Comparison of ENCODE assay signal across 12 cellular contexts in genomic region chr2:120391382-120391781, GRCh38. TPM values are rescaled to one million over a fixed set of nuclear protein-coding genes. Genes with fewer than 3 reads are reported as not detected.
"Had no signal": no experiment of that assay in that cellular context is flagged by ENCODE, and none has a peak within 500 bp of the region (broad histone marks: within the 10 kb centered on the region; RNA-seq: fewer than 3 reads in every experiment).

No MANE protein-coding gene starts in this region.

RNA-seq across cellular contexts. Expression of gene INHBB, which starts 45.4 kb away (rescaled TPM):
- total RNA-seq: activated B cell treated with CpG ODN at 0.5 μM for 24 hours; activated CD4-positive, alpha-beta memory T cell treated with anti-CD3 and anti-CD28 coated beads for 36 hours; activated CD4-positive, alpha-beta T cell treated with anti-CD3 and anti-CD28 coated beads, Interleukin-2, amount 10 ng/mL, durations not matched to agents 24 days and 14 days; activated CD8-positive, alpha-beta memory T cell treated with anti-CD3 and anti-CD28 coated beads for 36 hours; activated CD8-positive, alpha-beta T cell treated with anti-CD3 and anti-CD28 coated beads for 36 hours; activated naive CD4-positive, alpha-beta T cell treated with anti-CD3 and anti-CD28 coated beads for 36 hours; activated naive CD4-positive, alpha-beta T cell treated with anti-CD3 and anti-CD28 coated beads, Interleukin-2, amount 50 U/mL, for 72 hours; activated naive CD8-positive, alpha-beta T cell treated with anti-CD3 and anti-CD28 coated beads for 36 hours; activated T-cell treated with anti-CD3 and anti-CD28 coated beads, Interleukin-2, amount 50 U/mL, for 72 hours; activated T-helper 1 cell treated with anti-CD3 and anti-CD28 coated beads, Interleukin-12 subunit alpha, Interleukin-12 subunit beta, Interleukin-2, Interleukin-4 antibody, amounts not matched to agents 30 ng/mL and 10 ng/mL and 1 ng/mL, durations not matched to agents 14 hours and 24 hours and 36 hours; activated T-helper 17 cell treated with anti-CD3 and anti-CD28 coated beads, Interleukin-2, amount 50 U/mL, for 72 hours; cardiac muscle cell had no signal
- polyA plus RNA-seq: cardiac muscle cell had no signal
